8 cellular contexts compared by ENCODE assay signal in genomic region chr17:80259642-80260535, GRCh38. TPM values are rescaled to one million over a fixed set of nuclear protein-coding genes. Genes with fewer than 3 reads are reported as not detected.
DNase-seq lines count a peak whose midpoint lies in the region; ATAC-seq and TF ChIP-seq lines count a peak whose summit lies in the region.

No MANE protein-coding gene starts in this region.

- H3K4me3 Mint-ChIP-seq in HFFc6: peak overlapping the region; percentile 88
- peak overlapping the region; percentile 94 for H3K4me3 Mint-ChIP-seq in stimulated activated memory B cell treated with anti-CD40 and anti-IgM and Interleukin-4, amounts not matched to agents 10 μg/mL and 1 μg/mL and 100 μg/mL, for 72 hours

- peak overlapping the region; percentile 33; the same call in 1 of the 2 replicates for H3K4me2 ChIP-seq in DOHH2 (ENCODE audit: low read length)

- H3K4me1 ChIP-seq in DOHH2 (ENCODE audit: control insufficient read depth, low read length): peaks cover 32% of the 10 kb centered on the region
- peaks cover 45% of the 10 kb centered on the region in 2 donors for H3K4me1 ChIP-seq in mucosa of rectum (ENCODE audit: control insufficient read depth in 2 of 2, insufficient read depth in 2 of 2, low read length in 2 of 2)

- H3K27me3 ChIP-seq in DOHH2 (ENCODE audit: control insufficient read depth, low read length) (peaks cover 58% of the 10 kb centered on the region), mucosa of rectum (ENCODE audit: control insufficient read depth in 2 of 2, insufficient read depth in 2 of 2, low read length in 2 of 2) (no peaks in the 10 kb centered on the region)

- H3K4me1 Mint-ChIP-seq in HFFc6 (ENCODE audit: low read depth): peaks cover 38% of the 10 kb centered on the region
- H3K4me1 Mint-ChIP-seq in stimulated activated memory B cell treated with anti-CD40 and anti-IgM and Interleukin-4, amounts not matched to agents 10 μg/mL and 1 μg/mL and 100 μg/mL, for 72 hours: peaks cover 68% of the 10 kb centered on the region

- H4K20me1 ChIP-seq in DOHH2 (ENCODE audit: control insufficient read depth, insufficient read depth, low read depth, low read length): peaks cover 4% of the 10 kb centered on the region; the same call in 1 of the 2 replicates

- H3F3A ChIP-seq in DOHH2 (ENCODE audit: control insufficient read depth, insufficient read depth): peaks cover 24% of the 10 kb centered on the region

- DNase-seq in HFFc6: peak; percentile 54
- peak; percentile 2 for DNase-seq in NCI-H748 treated with DMSO at 0.1 percent for 48 hours (lab: John Stamatoyannopoulos, UW)
- peak; percentile 62 for DNase-seq in activated T-cell treated with anti-CD3 and anti-CD28 coated beads for 4 hours
- DNase-seq in epithelial cell of proximal tubule (ENCODE audit: low read depth): no peak

- H3K4me3 ChIP-seq in DOHH2 (ENCODE audit: low read length) (peak overlapping the region; percentile 50), epithelial cell of proximal tubule (ENCODE audit: low read depth, low read length) (peak overlapping the region; percentile 56), mucosa of rectum (ENCODE audit: low read length in 2 of 2) (peak overlapping the region; percentile 63 to 66)

- ATAC-seq in stimulated activated memory B cell treated with anti-CD40 and anti-IgM and Interleukin-4, amounts not matched to agents 10 μg/mL and 1 μg/mL and 100 μg/mL, for 72 hours: peak; percentile 74
- no peak for ATAC-seq in HG02870 (IDR thresholded peaks at IDR 0.05; ENCODE audit: unreplicated experiment)

- H3K79me2 ChIP-seq in DOHH2 (ENCODE audit: control insufficient read depth, low read length): no peaks in the 10 kb centered on the region

- peaks cover 8% of the 10 kb centered on the region for H3K27me3 Mint-ChIP-seq in HFFc6 (ENCODE audit: insufficient read depth)
- no peaks in the 10 kb centered on the region for H3K27me3 Mint-ChIP-seq in stimulated activated memory B cell treated with anti-CD40 and anti-IgM and Interleukin-4, amounts not matched to agents 10 μg/mL and 1 μg/mL and 100 μg/mL, for 72 hours

- H3K27ac ChIP-seq in DOHH2 (ENCODE audit: low read depth, low read length) (no peak overlapping the region), mucosa of rectum (ENCODE audit: low read depth in 2 of 2, low read length in 2 of 2) (peak overlapping the region; percentile 80 to 85)

- H3K36me3 Mint-ChIP-seq in HFFc6 (ENCODE audit: low read depth): no peaks in the 10 kb centered on the region
- peaks cover 5% of the 10 kb centered on the region for H3K36me3 Mint-ChIP-seq in stimulated activated memory B cell treated with anti-CD40 and anti-IgM and Interleukin-4, amounts not matched to agents 10 μg/mL and 1 μg/mL and 100 μg/mL, for 72 hours

- H3K36me3 ChIP-seq in DOHH2 (ENCODE audit: control insufficient read depth, low read length) (no peaks in the 10 kb centered on the region), mucosa of rectum (ENCODE audit: control insufficient read depth in 2 of 2, insufficient read depth in 2 of 2, low read length in 2 of 2) (no peaks in the 10 kb centered on the region)

- H3K9me2 ChIP-seq in DOHH2 (replicated peaks; ENCODE audit: control insufficient read depth, low read length): no peaks in the 10 kb centered on the region

- H3K9ac ChIP-seq in mucosa of rectum (ENCODE audit: low read depth in 1 of 2, low read length in 2 of 2): peak overlapping the region; percentile 68 to 76

- TF ChIP-seq CTCF in DOHH2 (IDR thresholded peaks at IDR 0.05; ENCODE audit: low read depth, low read length, poor library complexity, severe bottlenecking) (no peak), HFFc6 (IDR thresholded peaks at IDR 0.05) (no peak; the same call in 1 of the 2 replicates), epithelial cell of proximal tubule (conservative IDR thresholded peaks at IDR 0.05; ENCODE audit: low read depth, low read length) (no peak)

- H3K9me3 ChIP-seq in DOHH2 (ENCODE audit: control insufficient read depth, insufficient read depth, low read length) (no peaks in the 10 kb centered on the region), mucosa of rectum (ENCODE audit: control insufficient read depth in 2 of 2, low read length in 2 of 2) (no peaks in the 10 kb centered on the region)

- H3K9me3 Mint-ChIP-seq in HFFc6: no peaks in the 10 kb centered on the region
- H3K9me3 Mint-ChIP-seq in stimulated activated memory B cell treated with anti-CD40 and anti-IgM and Interleukin-4, amounts not matched to agents 10 μg/mL and 1 μg/mL and 100 μg/mL, for 72 hours: no peaks in the 10 kb centered on the region

- H3K27ac Mint-ChIP-seq in HFFc6: peak overlapping the region; percentile 92
- H3K27ac Mint-ChIP-seq in stimulated activated memory B cell treated with anti-CD40 and anti-IgM and Interleukin-4, amounts not matched to agents 10 μg/mL and 1 μg/mL and 100 μg/mL, for 72 hours: peak overlapping the region; percentile 89

RNA-seq across cellular contexts. Expression of gene RNF213, which starts 0.8 kb away (rescaled TPM):
- 10 to 100 TPM; 42.0 to 51.6 (median 48.3) TPM for total RNA-seq in HFFc6 (2021; fragmentation: NEBNext Ultra II Directional; extraction: Animal tissue kit (Norgen Biotek cat#: 25700))
- 29.4 and 80.5 TPM in 2 replicates for total RNA-seq in epithelial cell of proximal tubule

RNA-seq across cellular contexts. Expression of gene SLC26A11, which starts 39.7 kb away (rescaled TPM):
- total RNA-seq in HFFc6 (2021; fragmentation: NEBNext Ultra II Directional; extraction: Animal tissue kit (Norgen Biotek cat#: 25700)): 10 to 100 TPM; 11.4 to 13.6 (median 12.5) TPM
- 5.3 and 7.6 TPM in 2 replicates for total RNA-seq in epithelial cell of proximal tubule

RNA-seq across cellular contexts. Expression of gene SGSH, which starts 39.8 kb away (rescaled TPM):
- total RNA-seq in HFFc6 (2021; fragmentation: NEBNext Ultra II Directional; extraction: Animal tissue kit (Norgen Biotek cat#: 25700)): 10 to 100 TPM; 41.2 to 52.6 (median 47.5) TPM
- total RNA-seq in epithelial cell of proximal tubule: 11.4 and 24.2 TPM in 2 replicates
